In the genomic region with DNA sequence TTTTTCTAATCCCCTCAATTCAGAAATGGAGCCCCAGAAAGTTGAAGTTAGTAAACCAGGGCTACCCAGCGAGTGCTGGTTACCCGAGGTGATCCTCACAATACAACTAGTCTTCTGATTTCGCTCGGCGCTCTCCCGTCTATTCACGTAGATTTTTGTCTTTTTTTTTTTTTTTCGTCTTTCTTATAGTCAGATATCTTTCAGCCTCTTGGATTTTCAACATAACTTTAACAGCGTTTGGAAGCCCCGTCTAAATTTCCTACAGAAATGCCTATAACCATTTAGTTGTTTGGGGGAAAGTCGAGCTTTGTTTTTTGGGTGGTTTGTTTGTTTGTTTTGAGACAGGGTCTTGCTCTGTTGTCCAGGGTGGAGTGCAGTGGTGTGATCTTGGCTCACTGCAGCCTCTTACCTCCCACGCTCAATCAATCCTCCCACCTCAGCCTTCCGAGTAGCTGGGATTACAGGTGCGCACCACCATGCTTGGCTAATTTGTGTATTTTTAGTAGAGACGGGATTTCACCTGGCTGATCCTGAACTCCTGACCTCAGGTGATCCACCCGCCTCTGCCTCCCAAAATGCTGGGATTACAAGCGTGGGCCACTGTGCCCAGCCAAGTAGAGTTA, we compare ENCODE assay signal across 1 cellular context.
TF ChIP-seq lines count a peak whose summit lies in the region.

No MANE protein-coding gene starts in this region.

TF ChIP-seq in HEK293, 187 proteins besides CTCF, POLR2A, EP300 and RAD21 (continued from another document):
- TF ChIP-seq ZNF654 (tag by site-specific recombination; IDR thresholded peaks at IDR 0.05; ENCODE audit: low read depth): no peak
- TF ChIP-seq ZIC2 (tag by site-specific recombination; IDR thresholded peaks at IDR 0.05): no peak
- peak; percentile 40 for TF ChIP-seq ZNF335 (tag by site-specific recombination; conservative IDR thresholded peaks at IDR 0.05)
- TF ChIP-seq, protein P1, sequence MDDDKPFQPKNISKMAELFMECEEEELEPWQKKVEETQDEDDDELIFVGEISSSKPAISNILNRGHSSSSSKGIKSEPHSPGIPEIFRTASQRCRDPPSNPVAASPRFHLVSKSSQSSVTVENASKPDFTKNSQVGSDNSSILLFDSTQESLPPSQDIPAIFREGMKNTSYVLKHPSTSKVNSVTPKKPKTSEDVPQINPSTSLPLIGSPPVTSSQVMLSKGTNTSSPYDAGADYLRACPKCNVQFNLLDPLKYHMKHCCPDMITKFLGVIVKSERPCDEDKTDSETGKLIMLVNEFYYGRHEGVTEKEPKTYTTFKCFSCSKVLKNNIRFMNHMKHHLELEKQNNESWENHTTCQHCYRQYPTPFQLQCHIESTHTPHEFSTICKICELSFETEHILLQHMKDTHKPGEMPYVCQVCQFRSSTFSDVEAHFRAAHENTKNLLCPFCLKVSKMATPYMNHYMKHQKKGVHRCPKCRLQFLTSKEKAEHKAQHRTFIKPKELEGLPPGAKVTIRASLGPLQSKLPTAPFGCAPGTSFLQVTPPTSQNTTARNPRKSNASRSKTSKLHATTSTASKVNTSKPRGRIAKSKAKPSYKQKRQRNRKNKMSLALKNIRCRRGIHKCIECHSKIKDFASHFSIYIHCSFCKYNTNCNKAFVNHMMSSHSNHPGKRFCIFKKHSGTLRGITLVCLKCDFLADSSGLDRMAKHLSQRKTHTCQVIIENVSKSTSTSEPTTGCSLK (tag by site-specific recombination; IDR thresholded peaks at IDR 0.05): no peak
- TF ChIP-seq ZNF121 (tag by site-specific recombination; IDR thresholded peaks at IDR 0.05): peak; percentile 87
- TF ChIP-seq, protein P2, sequence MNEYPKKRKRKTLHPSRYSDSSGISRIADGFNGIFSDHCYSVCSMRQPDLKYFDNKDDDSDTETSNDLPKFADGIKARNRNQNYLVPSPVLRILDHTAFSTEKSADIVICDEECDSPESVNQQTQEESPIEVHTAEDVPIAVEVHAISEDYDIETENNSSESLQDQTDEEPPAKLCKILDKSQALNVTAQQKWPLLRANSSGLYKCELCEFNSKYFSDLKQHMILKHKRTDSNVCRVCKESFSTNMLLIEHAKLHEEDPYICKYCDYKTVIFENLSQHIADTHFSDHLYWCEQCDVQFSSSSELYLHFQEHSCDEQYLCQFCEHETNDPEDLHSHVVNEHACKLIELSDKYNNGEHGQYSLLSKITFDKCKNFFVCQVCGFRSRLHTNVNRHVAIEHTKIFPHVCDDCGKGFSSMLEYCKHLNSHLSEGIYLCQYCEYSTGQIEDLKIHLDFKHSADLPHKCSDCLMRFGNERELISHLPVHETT (tag by site-specific recombination; IDR thresholded peaks at IDR 0.05): no peak
- no peak for TF ChIP-seq FEZF1 (tag by site-specific recombination; IDR thresholded peaks at IDR 0.05)
- TF ChIP-seq ZFHX2 (tag by site-specific recombination; conservative IDR thresholded peaks at IDR 0.05): peak; percentile 75
- TF ChIP-seq ZNF24 (tag by site-specific recombination; IDR thresholded peaks at IDR 0.05): 0 out of 2 replicates have a peak, but pooled peaks have one; percentile 11
- TF ChIP-seq, protein P3, sequence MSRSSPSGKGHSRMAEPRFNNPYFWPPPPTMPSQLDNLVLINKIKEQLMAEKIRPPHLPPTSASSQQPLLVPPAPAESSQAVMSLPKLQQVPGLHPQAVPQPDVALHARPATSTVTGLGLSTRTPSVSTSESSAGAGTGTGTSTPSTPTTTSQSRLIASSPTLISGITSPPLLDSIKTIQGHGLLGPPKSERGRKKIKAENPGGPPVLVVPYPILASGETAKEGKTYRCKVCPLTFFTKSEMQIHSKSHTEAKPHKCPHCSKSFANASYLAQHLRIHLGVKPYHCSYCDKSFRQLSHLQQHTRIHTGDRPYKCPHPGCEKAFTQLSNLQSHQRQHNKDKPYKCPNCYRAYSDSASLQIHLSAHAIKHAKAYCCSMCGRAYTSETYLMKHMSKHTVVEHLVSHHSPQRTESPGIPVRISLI (tag by site-specific recombination; IDR thresholded peaks at IDR 0.05): 0 out of 2 replicates have a peak, but pooled peaks have one; percentile 30
